Comparison of ENCODE assay signal across 1 cellular context in genomic region chr21:15064576-15065380, GRCh38.
TF ChIP-seq lines count a peak whose summit lies in the region.

NRIP1 (minus strand) TSS chr21:15065000; CDS start chr21:14968192, 96,808 bp downstream.

TF ChIP-seq in K562, 482 proteins besides CTCF, POLR2A, EP300 and RAD21 (continued from another document and continues in another):
- 0 out of 2 replicates have a peak, but pooled peaks have one; percentile 32 for TF ChIP-seq ZBTB40 (IDR thresholded peaks at IDR 0.05)
- no peak for TF ChIP-seq ZBTB40 (CRISPR knock-in tag; IDR thresholded peaks at IDR 0.05)
- TF ChIP-seq UBTF (IDR thresholded peaks at IDR 0.05; ENCODE audit: borderline replicate concordance in 1 of 2, low read depth in 2 of 2, low read length in 2 of 2) = peak; percentile 19 to 91; a peak in 1 of 4 replicates
- peak; percentile 93 for TF ChIP-seq CXXC5 (CRISPR knock-in tag; IDR thresholded peaks at IDR 0.05)
- no peak for TF ChIP-seq TEAD1 (CRISPR knock-in tag; IDR thresholded peaks at IDR 0.05)
- peak; percentile 84; the same call in 1 of the 2 replicates for TF ChIP-seq XRCC5 (IDR thresholded peaks at IDR 0.05; ENCODE audit: low read depth, low read length)
- TF ChIP-seq POLR2G (IDR thresholded peaks at IDR 0.05; ENCODE audit: low read depth, low read length) = peak; percentile 88
- peak; percentile 62; the same call in 1 of the 2 replicates for TF ChIP-seq POLR2AphosphoS5 (IDR thresholded peaks at IDR 0.05; ENCODE audit: control insufficient read depth, insufficient read depth, low read depth, low read length)
- TF ChIP-seq NONO (IDR thresholded peaks at IDR 0.05; ENCODE audit: low read depth in 2 of 2, low read length in 1 of 2) = peak; percentile 21 to 82; a peak in 3 of 4 replicates
- peak; percentile 52 for TF ChIP-seq ATF7 (IDR thresholded peaks at IDR 0.05)
- TF ChIP-seq, protein P1, sequence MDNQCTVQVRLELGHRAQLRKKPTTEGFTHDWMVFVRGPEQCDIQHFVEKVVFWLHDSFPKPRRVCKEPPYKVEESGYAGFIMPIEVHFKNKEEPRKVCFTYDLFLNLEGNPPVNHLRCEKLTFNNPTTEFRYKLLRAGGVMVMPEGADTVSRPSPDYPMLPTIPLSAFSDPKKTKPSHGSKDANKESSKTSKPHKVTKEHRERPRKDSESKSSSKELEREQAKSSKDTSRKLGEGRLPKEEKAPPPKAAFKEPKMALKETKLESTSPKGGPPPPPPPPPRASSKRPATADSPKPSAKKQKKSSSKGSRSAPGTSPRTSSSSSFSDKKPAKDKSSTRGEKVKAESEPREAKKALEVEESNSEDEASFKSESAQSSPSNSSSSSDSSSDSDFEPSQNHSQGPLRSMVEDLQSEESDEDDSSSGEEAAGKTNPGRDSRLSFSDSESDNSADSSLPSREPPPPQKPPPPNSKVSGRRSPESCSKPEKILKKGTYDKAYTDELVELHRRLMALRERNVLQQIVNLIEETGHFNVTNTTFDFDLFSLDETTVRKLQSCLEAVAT (IDR thresholded peaks at IDR 0.05) = peak in 1 of 2 experiments; percentile 99; a peak in 2 of 4 replicates
- TF ChIP-seq POLR2B (IDR thresholded peaks at IDR 0.05; ENCODE audit: low read depth, partially characterized antibody) = peak; percentile 55
- TF ChIP-seq SAFB2 (IDR thresholded peaks at IDR 0.05; ENCODE audit: borderline replicate concordance, low read depth, low read length, severe bottlenecking) = no peak
- TF ChIP-seq GATAD2A (IDR thresholded peaks at IDR 0.05) = peak; percentile 59; the same call in 1 of the 2 replicates
- peak; percentile 87 for TF ChIP-seq SMAD4 (CRISPR knock-in tag; conservative IDR thresholded peaks at IDR 0.05)
- peak; percentile 16 for TF ChIP-seq HMGN3 (IDR thresholded peaks at IDR 0.05; ENCODE audit: borderline replicate concordance, extremely low read depth, insufficient read length, low read depth, low read length)
- TF ChIP-seq RBBP5 (IDR thresholded peaks at IDR 0.05; ENCODE audit: borderline replicate concordance, insufficient read depth, low read length, poor library complexity, severe bottlenecking) = peak; percentile 77
- TF ChIP-seq ZBTB26 (CRISPR knock-in tag; IDR thresholded peaks at IDR 0.05) = no peak
- TF ChIP-seq, protein P2, sequence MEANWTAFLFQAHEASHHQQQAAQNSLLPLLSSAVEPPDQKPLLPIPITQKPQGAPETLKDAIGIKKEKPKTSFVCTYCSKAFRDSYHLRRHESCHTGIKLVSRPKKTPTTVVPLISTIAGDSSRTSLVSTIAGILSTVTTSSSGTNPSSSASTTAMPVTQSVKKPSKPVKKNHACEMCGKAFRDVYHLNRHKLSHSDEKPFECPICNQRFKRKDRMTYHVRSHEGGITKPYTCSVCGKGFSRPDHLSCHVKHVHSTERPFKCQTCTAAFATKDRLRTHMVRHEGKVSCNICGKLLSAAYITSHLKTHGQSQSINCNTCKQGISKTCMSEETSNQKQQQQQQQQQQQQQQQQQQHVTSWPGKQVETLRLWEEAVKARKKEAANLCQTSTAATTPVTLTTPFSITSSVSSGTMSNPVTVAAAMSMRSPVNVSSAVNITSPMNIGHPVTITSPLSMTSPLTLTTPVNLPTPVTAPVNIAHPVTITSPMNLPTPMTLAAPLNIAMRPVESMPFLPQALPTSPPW (CRISPR knock-in tag; IDR thresholded peaks at IDR 0.05) = peak; percentile 88
- peak; percentile 42; the same call in 1 of the 2 replicates for TF ChIP-seq GATAD2B (IDR thresholded peaks at IDR 0.05; ENCODE audit: borderline replicate concordance)
- peak; percentile 41 for TF ChIP-seq NFIC (IDR thresholded peaks at IDR 0.05)
- TF ChIP-seq, protein P3, sequence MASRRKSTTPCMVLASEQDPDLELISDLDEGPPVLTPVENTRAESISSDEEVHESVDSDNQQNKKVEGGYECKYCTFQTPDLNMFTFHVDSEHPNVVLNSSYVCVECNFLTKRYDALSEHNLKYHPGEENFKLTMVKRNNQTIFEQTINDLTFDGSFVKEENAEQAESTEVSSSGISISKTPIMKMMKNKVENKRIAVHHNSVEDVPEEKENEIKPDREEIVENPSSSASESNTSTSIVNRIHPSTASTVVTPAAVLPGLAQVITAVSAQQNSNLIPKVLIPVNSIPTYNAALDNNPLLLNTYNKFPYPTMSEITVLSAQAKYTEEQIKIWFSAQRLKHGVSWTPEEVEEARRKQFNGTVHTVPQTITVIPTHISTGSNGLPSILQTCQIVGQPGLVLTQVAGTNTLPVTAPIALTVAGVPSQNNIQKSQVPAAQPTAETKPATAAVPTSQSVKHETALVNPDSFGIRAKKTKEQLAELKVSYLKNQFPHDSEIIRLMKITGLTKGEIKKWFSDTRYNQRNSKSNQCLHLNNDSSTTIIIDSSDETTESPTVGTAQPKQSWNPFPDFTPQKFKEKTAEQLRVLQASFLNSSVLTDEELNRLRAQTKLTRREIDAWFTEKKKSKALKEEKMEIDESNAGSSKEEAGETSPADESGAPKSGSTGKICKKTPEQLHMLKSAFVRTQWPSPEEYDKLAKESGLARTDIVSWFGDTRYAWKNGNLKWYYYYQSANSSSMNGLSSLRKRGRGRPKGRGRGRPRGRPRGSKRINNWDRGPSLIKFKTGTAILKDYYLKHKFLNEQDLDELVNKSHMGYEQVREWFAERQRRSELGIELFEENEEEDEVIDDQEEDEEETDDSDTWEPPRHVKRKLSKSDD (conservative IDR thresholded peaks at IDR 0.05; ENCODE audit: low read length) = no peak
- TF ChIP-seq SPI1 (IDR thresholded peaks at IDR 0.05; ENCODE audit: borderline replicate concordance, low read depth, low read length) = no peak
- no peak for TF ChIP-seq ILF3 (IDR thresholded peaks at IDR 0.05; ENCODE audit: borderline replicate concordance)
- 0 out of 2 replicates have a peak, but pooled peaks have one; percentile 19 for TF ChIP-seq CREM (IDR thresholded peaks at IDR 0.05; ENCODE audit: low read depth)
- TF ChIP-seq, protein P4, sequence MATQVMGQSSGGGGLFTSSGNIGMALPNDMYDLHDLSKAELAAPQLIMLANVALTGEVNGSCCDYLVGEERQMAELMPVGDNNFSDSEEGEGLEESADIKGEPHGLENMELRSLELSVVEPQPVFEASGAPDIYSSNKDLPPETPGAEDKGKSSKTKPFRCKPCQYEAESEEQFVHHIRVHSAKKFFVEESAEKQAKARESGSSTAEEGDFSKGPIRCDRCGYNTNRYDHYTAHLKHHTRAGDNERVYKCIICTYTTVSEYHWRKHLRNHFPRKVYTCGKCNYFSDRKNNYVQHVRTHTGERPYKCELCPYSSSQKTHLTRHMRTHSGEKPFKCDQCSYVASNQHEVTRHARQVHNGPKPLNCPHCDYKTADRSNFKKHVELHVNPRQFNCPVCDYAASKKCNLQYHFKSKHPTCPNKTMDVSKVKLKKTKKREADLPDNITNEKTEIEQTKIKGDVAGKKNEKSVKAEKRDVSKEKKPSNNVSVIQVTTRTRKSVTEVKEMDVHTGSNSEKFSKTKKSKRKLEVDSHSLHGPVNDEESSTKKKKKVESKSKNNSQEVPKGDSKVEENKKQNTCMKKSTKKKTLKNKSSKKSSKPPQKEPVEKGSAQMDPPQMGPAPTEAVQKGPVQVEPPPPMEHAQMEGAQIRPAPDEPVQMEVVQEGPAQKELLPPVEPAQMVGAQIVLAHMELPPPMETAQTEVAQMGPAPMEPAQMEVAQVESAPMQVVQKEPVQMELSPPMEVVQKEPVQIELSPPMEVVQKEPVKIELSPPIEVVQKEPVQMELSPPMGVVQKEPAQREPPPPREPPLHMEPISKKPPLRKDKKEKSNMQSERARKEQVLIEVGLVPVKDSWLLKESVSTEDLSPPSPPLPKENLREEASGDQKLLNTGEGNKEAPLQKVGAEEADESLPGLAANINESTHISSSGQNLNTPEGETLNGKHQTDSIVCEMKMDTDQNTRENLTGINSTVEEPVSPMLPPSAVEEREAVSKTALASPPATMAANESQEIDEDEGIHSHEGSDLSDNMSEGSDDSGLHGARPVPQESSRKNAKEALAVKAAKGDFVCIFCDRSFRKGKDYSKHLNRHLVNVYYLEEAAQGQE (CRISPR knock-in tag; IDR thresholded peaks at IDR 0.05; ENCODE audit: low read depth) = peak; percentile 91
- TF ChIP-seq FIP1L1 (IDR thresholded peaks at IDR 0.05; ENCODE audit: low read depth, low read length, poor library complexity, severe bottlenecking) = peak; percentile 40
- TF ChIP-seq ZBTB17 (CRISPR knock-in tag; IDR thresholded peaks at IDR 0.05) = peak; percentile 99
- peak; percentile 57; the same call in 1 of the 2 replicates for TF ChIP-seq NCOA1 (IDR thresholded peaks at IDR 0.05; ENCODE audit: low read depth)
- no peak for TF ChIP-seq SNAPC5 (CRISPR knock-in tag; IDR thresholded peaks at IDR 0.05)
- TF ChIP-seq ZBED1 (IDR thresholded peaks at IDR 0.05) = no peak
- peak; percentile 43; the same call in 1 of the 2 replicates for TF ChIP-seq TOE1 (IDR thresholded peaks at IDR 0.05; ENCODE audit: borderline replicate concordance)
- no peak for TF ChIP-seq TOE1 (CRISPR knock-in tag; IDR thresholded peaks at IDR 0.05; ENCODE audit: borderline replicate concordance, low read depth)
- 0 out of 4 replicates have a peak, but pooled peaks of 1 of the 2 experiments have one; percentile 20 for TF ChIP-seq NRF1 (conservative IDR thresholded peaks at IDR 0.05 in 1 of 2, IDR thresholded peaks at IDR 0.05 in 1 of 2)
- TF ChIP-seq PHF8 (IDR thresholded peaks at IDR 0.05; ENCODE audit: borderline replicate concordance, low read length) = peak; percentile 66; the same call in 1 of the 2 replicates
